ENCODE assay signal across 11 cellular contexts in the genomic region with DNA sequence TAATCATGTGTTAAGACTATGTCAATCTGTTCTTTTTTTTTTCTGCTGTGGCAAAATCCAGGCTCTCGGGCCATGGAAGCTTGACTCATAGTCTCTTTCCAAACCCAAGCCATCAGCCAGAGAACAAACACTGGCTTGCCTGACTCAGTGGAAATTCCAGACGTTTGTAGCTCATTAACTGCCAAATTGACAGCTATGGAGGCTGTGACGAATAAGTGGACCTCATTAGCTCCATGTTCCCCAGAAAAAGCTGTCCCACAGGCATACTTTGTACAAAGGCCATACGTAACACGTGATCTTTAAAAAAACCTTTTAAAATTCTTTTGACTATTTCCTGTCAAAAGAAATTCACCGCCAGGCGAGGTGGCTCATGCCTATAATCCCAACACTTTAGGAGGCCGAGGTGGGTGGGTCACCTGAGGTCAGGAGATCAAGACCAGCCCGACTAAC. TPM values are rescaled to one million over a fixed set of nuclear protein-coding genes. Genes with fewer than 3 reads are reported as not detected.
A peak's percentile ranks its signal among the peaks of the same experiment; 100 is the strongest.
DNase-seq lines count a peak whose midpoint lies in the region; ATAC-seq and TF ChIP-seq lines count a peak whose summit lies in the region.
"Had no signal": no experiment of that assay in that cellular context is flagged by ENCODE, and none has a peak within 500 bp of the region (broad histone marks: within the 10 kb centered on the region; RNA-seq: fewer than 3 reads in every experiment).

No MANE protein-coding gene starts in this region.

- WGBS in right cardiac atrium, result 39% methylated on average over 9 of the region's 9 CpGs

- H3K27ac ChIP-seq in right cardiac atrium (ENCODE audit: low read length), result no peak overlapping the region
- no peak overlapping the region for H3K27ac ChIP-seq in right atrium auricular region
- H3K27ac ChIP-seq: C4-2B had no signal

- H3K36me3 ChIP-seq in right atrium auricular region, result no peaks in the 10 kb centered on the region

- peak; percentile 40 to 56 for ATAC-seq in right cardiac atrium
- no peak for ATAC-seq in GM18519 (IDR thresholded peaks at IDR 0.05; ENCODE audit: low FRiP score, unreplicated experiment)
- no peak for ATAC-seq in HG03196 (IDR thresholded peaks at IDR 0.05; ENCODE audit: unreplicated experiment)

- no peak for TF ChIP-seq CTCF in right atrium auricular region (IDR thresholded peaks at IDR 0.05)
- TF ChIP-seq CTCF in astrocyte of the cerebellum (IDR thresholded peaks at IDR 0.05; ENCODE audit: low read depth, low read length, missing control alignments), result no peak

- no peaks in the 10 kb centered on the region for H3K9me3 ChIP-seq in right cardiac atrium (ENCODE audit: control insufficient read depth, low read length)
- H3K9me3 ChIP-seq in right atrium auricular region, result no peaks in the 10 kb centered on the region

- H3K27me3 ChIP-seq in right cardiac atrium (ENCODE audit: control insufficient read depth, insufficient read depth) (no peaks in the 10 kb centered on the region), right atrium auricular region (no peaks in the 10 kb centered on the region)

- intact Hi-C loops in right cardiac atrium (cut with DNase I), result loop anchor here in 1 of 4 donors (10.0 kb wide), 1 partner anchor 73 kb away; no protein-coding TSS in a partner anchor

- H3K4me3 ChIP-seq in right cardiac atrium (ENCODE audit: low read length) (no peak overlapping the region), right atrium auricular region (no peak overlapping the region), astrocyte of the cerebellum (ENCODE audit: low read depth, low read length) (no peak overlapping the region)

- H3K4me1 ChIP-seq in right cardiac atrium (ENCODE audit: control insufficient read depth, insufficient read depth, low read length) (peaks cover 2% of the 10 kb centered on the region), right atrium auricular region (peaks cover 0 to 8% of the 10 kb centered on the region in 2 donors)

- DNase-seq in right cardiac atrium (no peak), right atrium auricular region (ENCODE audit: low spot score) (no peak), astrocyte of the cerebellum (ENCODE audit: low read depth) (peak; percentile 43), kidney tubule cell (ENCODE audit: low spot score) (peak; percentile 100), KBM-7 (no peak), nucleus accumbens (lab: John Stamatoyannopoulos, UW) (no peak)
- DNase-seq: activated CD4-positive, alpha-beta memory T cell treated with anti-CD3 and anti-CD28 coated beads, Interleukin-2, amount 10 ng/mL, durations not matched to agents 7 days and 5 days; KG1 had no signal

- in situ Hi-C loops in astrocyte of the cerebellum (cut with HindIII; ENCODE audit: low sequenced_read_pairs) (no loop called here), KBM-7 (cut with MboI; ENCODE audit: low pct_unique_long_range_greater_than_20kb, low sequenced_read_pairs) (no loop called here)

RNA-seq across cellular contexts. Expression of gene PNRC2, which starts 8.0 kb away (rescaled TPM):
- total RNA-seq in right cardiac atrium, result 100 to 1,000 TPM in 1 of 4 donors, 10 to 100 TPM in 3; 74.6 to 104 (median 87.6) TPM
- polyA plus RNA-seq in right cardiac atrium, result 82.2 TPM
- total RNA-seq in right atrium auricular region, result 100 to 1,000 TPM in 1 of 2 donors, 10 to 100 TPM in 1; 92.3 to 105 TPM

RNA-seq across cellular contexts. Expression of gene SRSF10, which starts 28.5 kb away (rescaled TPM):
- 10 to 100 TPM; 49.8 to 59.0 (median 53.0) TPM for total RNA-seq in right cardiac atrium
- 39.8 TPM for polyA plus RNA-seq in right cardiac atrium
- 10 to 100 TPM; 38.6 to 43.1 TPM for total RNA-seq in right atrium auricular region

RNA-seq across cellular contexts. Expression of gene CNR2, which starts 38.5 kb away (rescaled TPM):
- total RNA-seq in right cardiac atrium (not detected), right atrium auricular region (under 1 TPM in 1 of 2 donors, not detected in 1; 0.04 TPM)
- polyA plus RNA-seq in right cardiac atrium, result not detected

Comparison
In these comparisons a context has a peak if more than half of its experiments do, and no peak if none do; other contexts are left out.
1. ATAC-seq: peak in right cardiac atrium (2 of 2); none in GM18519 (single experiment) and HG03196 (single experiment).
2. DNase-seq: peak in astrocyte of the cerebellum (single experiment) and kidney tubule cell (single experiment); none in right cardiac atrium (0 of 3), right atrium auricular region (single experiment), KBM-7 (single experiment) and nucleus accumbens (0 of 56).